ENCODE assay signal across 8 cellular contexts in the genomic region with DNA sequence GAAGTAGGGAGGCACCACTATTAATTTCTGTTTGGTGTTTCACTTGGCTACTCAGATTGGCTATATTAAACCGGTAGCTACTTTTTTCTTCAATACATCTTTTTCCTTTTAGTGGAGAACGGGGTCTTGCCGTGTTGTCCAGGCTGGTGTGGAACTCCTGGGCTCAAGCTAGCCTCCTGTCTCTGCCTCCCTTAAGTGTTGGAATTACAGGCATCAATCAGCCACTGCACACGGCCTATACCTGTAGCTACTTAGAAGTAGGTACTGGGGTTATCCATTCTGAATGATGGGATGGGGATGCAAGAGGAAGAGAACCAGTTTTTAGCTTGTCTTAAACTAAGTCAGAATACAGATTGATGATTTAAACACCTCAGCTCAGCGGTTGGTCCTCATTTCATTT. TPM values are rescaled to one million over a fixed set of nuclear protein-coding genes. Genes with fewer than 3 reads are reported as not detected.
DNase-seq lines count a peak whose midpoint lies in the region; ATAC-seq, FAIRE-seq and TF ChIP-seq lines count a peak whose summit lies in the region.

No MANE protein-coding gene starts in this region.

- H3K4me3 ChIP-seq in SJCRH30, result peak overlapping the region; percentile 78
- peak overlapping the region; percentile 88 for H3K4me3 ChIP-seq in fibroblast of pulmonary artery (replicated peaks; ENCODE audit: low read depth, low read length)
- H3K4me3 ChIP-seq in gastrocnemius medialis, result peak overlapping the region; percentile 77 to 94 (median 88)

- peaks cover 3% of the 10 kb centered on the region; the same call in 1 of the 2 replicates for H3K4me1 ChIP-seq in SJCRH30
- H3K4me1 ChIP-seq in gastrocnemius medialis, result peaks cover 44 to 47% of the 10 kb centered on the region in 2 donors

- in situ Hi-C loops in gastrocnemius medialis (cut with MboI; ENCODE audit: low sequenced_read_pairs in 4 of 4), result no loop called here

- no peak for TF ChIP-seq CTCF in fibroblast of pulmonary artery (IDR thresholded peaks at IDR 0.05; ENCODE audit: low read length, missing control alignments)
- TF ChIP-seq CTCF in gastrocnemius medialis (IDR thresholded peaks at IDR 0.05 in 4 of 5, conservative IDR thresholded peaks at IDR 0.05 in 1 of 5), result no peak

- ATAC-seq in gastrocnemius medialis, result no peak
- ATAC-seq in left lobe of liver, result no peak
- no peak for ATAC-seq in GM19324 (IDR thresholded peaks at IDR 0.05; ENCODE audit: low FRiP score, unreplicated experiment)
- ATAC-seq in GM21515 (IDR thresholded peaks at IDR 0.05; ENCODE audit: unreplicated experiment), result no peak

- H3K27me3 ChIP-seq in SJCRH30, result no peaks in the 10 kb centered on the region
- H3K27me3 ChIP-seq in gastrocnemius medialis, result no peaks in the 10 kb centered on the region

- H3K36me3 ChIP-seq in SJCRH30, result peaks cover 16% of the 10 kb centered on the region
- H3K36me3 ChIP-seq in gastrocnemius medialis, result no peaks in the 10 kb centered on the region

- peak; percentile 26 for FAIRE-seq in GM19239 (lab: Jason Lieb, UNC)

- DNase-seq in GM19239 (ENCODE audit: insufficient read length, low spot score) (no peak), SJCRH30 (no peak), fibroblast of pulmonary artery (ENCODE audit: low read depth) (peak; percentile 6), gastrocnemius medialis (no peak), left lobe of liver (ENCODE audit: low spot score) (no peak)
- DNase-seq in activated effector memory CD4-positive, alpha-beta T cell treated with Interleukin-2 at 50 U/mL for 16 hours, result no peak

- no peak for TF ChIP-seq POLR2A in gastrocnemius medialis (IDR thresholded peaks at IDR 0.05)

- intact Hi-C loops in gastrocnemius medialis (cut with DNase I; ENCODE audit: low total_unique reads), result loop anchor here (5.0 kb wide), 3 partner anchors 126 to 271 kb away; a partner anchor contains a TSS

- H3K27ac ChIP-seq in SJCRH30 (no peak overlapping the region), gastrocnemius medialis (peak overlapping the region; percentile 92 to 99 (median 97))

- H3K9me3 ChIP-seq in SJCRH30 (replicated peaks) (no peaks in the 10 kb centered on the region), gastrocnemius medialis (no peaks in the 10 kb centered on the region)

RNA-seq across cellular contexts. Expression of a gene that starts 1.7 kb away (rescaled TPM):
- total RNA-seq in SJCRH30 (2014; rRNA removed; shearing (Covaris generic)), result 101 and 106 TPM in 2 replicates
- total RNA-seq in gastrocnemius medialis (100 to 1,000 TPM in 3 of 4 donors, 10 to 100 TPM in 1; 98.5 to 199 (median 131) TPM), left lobe of liver (34.4 TPM)
